ENCODE assay signal across 8 cellular contexts in the genomic region with DNA sequence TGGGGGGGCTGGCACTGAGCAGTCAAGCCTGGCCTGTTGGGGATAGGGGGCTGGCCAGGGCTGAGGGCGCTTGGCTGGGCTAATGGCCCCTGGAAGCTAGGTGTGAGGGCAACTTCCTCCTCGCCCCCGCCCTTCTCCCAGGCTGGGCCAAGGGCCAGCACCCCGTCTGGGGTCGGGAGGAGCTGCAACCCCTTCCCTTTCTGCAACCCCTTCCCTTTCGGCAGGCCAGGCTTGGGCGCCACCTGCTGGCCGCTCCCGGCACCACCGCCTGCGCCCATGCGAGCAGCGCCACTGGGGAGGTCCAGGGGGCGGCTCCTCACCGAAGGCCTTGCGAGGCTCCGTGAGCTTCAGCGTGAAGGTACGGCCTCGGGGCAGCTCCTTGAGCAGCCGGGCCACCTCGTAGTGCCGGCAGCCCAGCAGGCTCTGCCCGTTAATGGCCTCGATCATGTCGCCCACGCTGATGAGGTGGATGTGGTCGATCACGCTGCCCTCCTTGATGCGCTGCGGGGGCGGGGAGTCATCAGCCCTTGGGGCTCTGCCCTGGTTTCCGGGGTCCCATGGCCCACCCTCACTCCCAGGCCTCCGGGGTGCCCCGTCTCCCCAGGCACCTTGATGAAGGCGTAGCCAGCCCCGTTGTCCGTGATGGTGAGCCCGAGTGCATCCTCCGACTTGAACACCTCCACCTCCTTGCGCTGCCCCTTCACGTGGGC. TPM values are rescaled to one million over a fixed set of nuclear protein-coding genes. Genes with fewer than 3 reads are reported as not detected.
A peak's percentile ranks its signal among the peaks of the same experiment; 100 is the strongest.
DNase-seq lines count a peak whose midpoint lies in the region; ATAC-seq and TF ChIP-seq lines count a peak whose summit lies in the region.

No MANE protein-coding gene starts in this region.

- H3K27me3 ChIP-seq in adrenal gland: no peaks in the 10 kb centered on the region

- peak; percentile 41 for DNase-seq in NK-92 treated with Interleukin-12 subunit alpha and Interleukin-12 subunit beta, amount 100 ng/mL, for 24 hours (lab: John Stamatoyannopoulos, UW)
- no peak for DNase-seq in NK-92 (lab: John Stamatoyannopoulos, UW; ENCODE audit: unreplicated experiment)
- peak; percentile 34 to 60 (median 55) for DNase-seq in T-helper 1 cell
- peak in 2 of 7 donors; percentile 40 to 44 for DNase-seq in adrenal gland
- DNase-seq in immature natural killer cell: peak; percentile 66 to 75 (median 72)
- DNase-seq in stimulated activated CD4-positive, alpha-beta T cell treated with anti-CD3 and anti-CD28 coated beads, TNF-alpha, amount 100 ng/mL, for 1 hour (ENCODE audit: low read depth in 3 of 3, low spot score in 1 of 3): peak in 2 of 3 donors; percentile 48 to 63

- H3K36me3 Mint-ChIP-seq in immature natural killer cell: peaks cover 0 to 3% (median 0%) of the 10 kb centered on the region in 3 donors

- no peak for TF ChIP-seq POLR2A in adrenal gland (IDR thresholded peaks at IDR 0.05)

- intact Hi-C loops in adrenal gland (cut with DNase I): no loop called here

- no peaks in the 10 kb centered on the region for H3K9me3 ChIP-seq in adrenal gland (replicated peaks in 1 of 3)

- H3K27ac Mint-ChIP-seq in immature natural killer cell: peak overlapping the region in 1 of 6 donors; percentile 46

- ATAC-seq in GM21786 (IDR thresholded peaks at IDR 0.05; ENCODE audit: unreplicated experiment): no peak
- ATAC-seq in GM19351 (IDR thresholded peaks at IDR 0.05; ENCODE audit: unreplicated experiment): no peak

- peaks cover 15 to 23% of the 10 kb centered on the region in 2 donors for H3K4me1 Mint-ChIP-seq in immature natural killer cell

- H3K4me3 Mint-ChIP-seq in immature natural killer cell: no peak overlapping the region

- peaks cover 0 to 14% (median 8%) of the 10 kb centered on the region in 3 donors for H3K27me3 Mint-ChIP-seq in immature natural killer cell (ENCODE audit: low read depth in 3 of 3)

- H3K9me3 Mint-ChIP-seq in immature natural killer cell: no peaks in the 10 kb centered on the region

- H3K4me3 ChIP-seq in adrenal gland: no peak overlapping the region

- TF ChIP-seq CTCF in adrenal gland (IDR thresholded peaks at IDR 0.05): peak; percentile 49 to 84 (median 67)

- H3K4me1 ChIP-seq in adrenal gland (replicated peaks in 1 of 2): peaks cover 0 to 12% of the 10 kb centered on the region in 2 donors

- 57 to 65% (median 58%) methylated on average over 28 to 42 of the region's 42 CpGs for WGBS in adrenal gland, 4 donors

- peaks cover 0 to 40% of the 10 kb centered on the region in 2 donors for H3K36me3 ChIP-seq in adrenal gland (replicated peaks in 1 of 2)

- H3K27ac ChIP-seq in adrenal gland: peak overlapping the region in 1 of 5 donors; percentile 40

RNA-seq across cellular contexts. Expression of gene PTGER1, which starts 5.0 kb away (rescaled TPM):
- 1 to 10 TPM; 2.0 to 9.8 (median 4.0) TPM for total RNA-seq in adrenal gland
- polyA plus RNA-seq in adrenal gland (1 to 10 TPM in 2 of 3 donors, not detected in 1; 1.9 to 4.8 TPM), immature natural killer cell (1 to 10 TPM in 1 of 3 donors, under 1 TPM in 1, not detected in 1; 0.17 to 1.2 TPM)

RNA-seq across cellular contexts. Expression of gene GIPC1, which starts 15.8 kb away (rescaled TPM):
- total RNA-seq in adrenal gland: 10 to 100 TPM; 52.2 to 69.9 (median 61.2) TPM
- polyA plus RNA-seq in adrenal gland (10 to 100 TPM; 26.6 to 85.7 (median 74.3) TPM), immature natural killer cell (10 to 100 TPM; 42.0 to 49.0 (median 47.0) TPM)

RNA-seq across cellular contexts. Expression of gene DNAJB1, which starts 38.1 kb away (rescaled TPM):
- 100 to 1,000 TPM in 6 of 8 donors, 10 to 100 TPM in 2; 86.9 to 208 (median 123) TPM for total RNA-seq in adrenal gland
- polyA plus RNA-seq in adrenal gland (100 to 1,000 TPM in 1 of 3 donors, 10 to 100 TPM in 2; 42.5 to 192 (median 45.5) TPM), immature natural killer cell (100 to 1,000 TPM; 116 to 164 (median 120) TPM)

RNA-seq across cellular contexts. Expression of gene PKN1, which starts 47.0 kb away (rescaled TPM):
- 100 to 1,000 TPM in 7 of 8 donors, 10 to 100 TPM in 1; 97.5 to 184 (median 137) TPM for total RNA-seq in adrenal gland
- polyA plus RNA-seq in adrenal gland: 100 to 1,000 TPM in 2 of 3 donors, 10 to 100 TPM in 1; 27.5 to 209 (median 118) TPM
- polyA plus RNA-seq in immature natural killer cell: 10 to 100 TPM; 74.3 to 94.6 (median 84.7) TPM

RNA-seq across cellular contexts. Expression of gene TECR, which starts 49.3 kb away (rescaled TPM):
- 100 to 1,000 TPM; 142 to 282 (median 212) TPM for total RNA-seq in adrenal gland
- polyA plus RNA-seq in adrenal gland (100 to 1,000 TPM; 212 to 610 (median 550) TPM), immature natural killer cell (100 to 1,000 TPM; 203 to 317 (median 289) TPM)
